Comparison of ENCODE assay signal across 8 cellular contexts in genomic region chr5:126234563-126235195, GRCh38.
A peak's percentile ranks its signal among the peaks of the same experiment; 100 is the strongest.
DNase-seq lines count a peak whose midpoint lies in the region; ATAC-seq, FAIRE-seq and TF ChIP-seq lines count a peak whose summit lies in the region.

No MANE protein-coding gene starts in this region.

- no peak overlapping the region for H3K27ac Mint-ChIP-seq in activated CD8-positive, alpha-beta T cell treated with anti-CD3 and anti-CD28 coated beads for 36 hours
- no peak overlapping the region for H3K27ac Mint-ChIP-seq in activated CD8-positive, alpha-beta T cell treated with anti-CD3 and anti-CD28 coated beads, Interleukin-2, amount 10 ng/mL, durations not matched to agents 7 days and 5 days

- no peak overlapping the region for H3K4me2 ChIP-seq in Karpas-422 (ENCODE audit: low read depth, low read length, poor library complexity, severe bottlenecking)
- H3K4me2 ChIP-seq in HepG2 (ENCODE audit: low read depth, low read length) = no peak overlapping the region

- H3K4me1 Mint-ChIP-seq in activated CD8-positive, alpha-beta T cell treated with anti-CD3 and anti-CD28 coated beads for 36 hours (ENCODE audit: low read depth) = no peaks in the 10 kb centered on the region
- H3K4me1 Mint-ChIP-seq in activated CD8-positive, alpha-beta T cell treated with anti-CD3 and anti-CD28 coated beads, Interleukin-2, amount 10 ng/mL, durations not matched to agents 7 days and 5 days (ENCODE audit: low read depth) = no peaks in the 10 kb centered on the region

- H3K79me2 ChIP-seq in Karpas-422 (ENCODE audit: low read length) = no peaks in the 10 kb centered on the region
- no peaks in the 10 kb centered on the region for H3K79me2 ChIP-seq in HepG2 (ENCODE audit: insufficient read depth, low read length)

- peak; percentile 3 for DNase-seq in activated CD8-positive, alpha-beta T cell treated with anti-CD3 and anti-CD28 coated beads for 36 hours
- DNase-seq in activated CD8-positive, alpha-beta T cell treated with anti-CD3 and anti-CD28 coated beads, Interleukin-2, amount 10 ng/mL, durations not matched to agents 7 days and 5 days = no peak
- DNase-seq in Karpas-422 (peak; percentile 43), HepG2 (ENCODE audit: low spot score) (peak; percentile 13), esophagus muscularis mucosa (ENCODE audit: extremely low spot score) (no peak)
- DNase-seq in activated CD4-positive, alpha-beta T cell treated with anti-CD3 and anti-CD28 coated beads, Interleukin-2, amount 50 U/mL, for 48 hours = no peak

- no peaks in the 10 kb centered on the region for H3K9me3 ChIP-seq in Karpas-422 (ENCODE audit: low read length)
- no peaks in the 10 kb centered on the region for H3K9me3 ChIP-seq in HepG2 (ENCODE audit: low read length)
- H3K9me3 ChIP-seq in esophagus muscularis mucosa = no peaks in the 10 kb centered on the region

- no peak for ATAC-seq in activated CD8-positive, alpha-beta T cell treated with anti-CD3 and anti-CD28 coated beads for 36 hours
- ATAC-seq in activated CD8-positive, alpha-beta T cell treated with anti-CD3 and anti-CD28 coated beads, Interleukin-2, amount 10 ng/mL, durations not matched to agents 7 days and 5 days = no peak
- ATAC-seq in HepG2 (peak; percentile 88), GM21717 (IDR thresholded peaks at IDR 0.05; ENCODE audit: unreplicated experiment) (no peak)

- WGBS in HepG2 (ENCODE audit: low lambda C conversion rate) = 2% methylated on average over 7 of the region's 7 CpGs
- 60% methylated on average over 7 of the region's 7 CpGs for WGBS in esophagus muscularis mucosa

- H4K20me1 ChIP-seq in Karpas-422 (ENCODE audit: insufficient read depth, low read depth, low read length) (no peaks in the 10 kb centered on the region), HepG2 (ENCODE audit: insufficient read depth, low read length) (no peaks in the 10 kb centered on the region)

- H3K27me3 Mint-ChIP-seq in activated CD8-positive, alpha-beta T cell treated with anti-CD3 and anti-CD28 coated beads for 36 hours = no peaks in the 10 kb centered on the region
- no peaks in the 10 kb centered on the region for H3K27me3 Mint-ChIP-seq in activated CD8-positive, alpha-beta T cell treated with anti-CD3 and anti-CD28 coated beads, Interleukin-2, amount 10 ng/mL, durations not matched to agents 7 days and 5 days (ENCODE audit: low read depth)

- H3K4me3 ChIP-seq in Karpas-422 (ENCODE audit: low read length) (no peak overlapping the region), HepG2 (replicated peaks in 1 of 3; ENCODE audit: insufficient read depth in 1 of 3, low read depth in 2 of 3, low read length in 3 of 3) (no peak overlapping the region), esophagus muscularis mucosa (no peak overlapping the region)

- no peaks in the 10 kb centered on the region for H3K36me3 ChIP-seq in Karpas-422 (ENCODE audit: insufficient read depth, low read length)
- H3K36me3 ChIP-seq in HepG2 (replicated peaks in 1 of 2; ENCODE audit: control insufficient read depth in 1 of 2, insufficient read depth in 2 of 2, low read length in 2 of 2) = no peaks in the 10 kb centered on the region
- H3K36me3 ChIP-seq in esophagus muscularis mucosa = no peaks in the 10 kb centered on the region

- TF ChIP-seq EP300 in HepG2 (IDR thresholded peaks at IDR 0.05; ENCODE audit: low read depth in 2 of 2, low read length in 2 of 2) = no peak
- no peak for TF ChIP-seq EP300 in HepG2 (CRISPR knock-in tag; IDR thresholded peaks at IDR 0.05; ENCODE audit: borderline replicate concordance)
- TF ChIP-seq EP300 in esophagus muscularis mucosa (IDR thresholded peaks at IDR 0.05) = no peak

- in situ Hi-C loops in HepG2 (cut with HindIII; ENCODE audit: extremely low pct_ligation_motif_present, low pct_unique_long_range_greater_than_20kb) = no loop called here

- peak; percentile 25 for TF ChIP-seq CTCF in activated CD8-positive, alpha-beta T cell treated with anti-CD3 and anti-CD28 coated beads for 36 hours (IDR thresholded peaks at IDR 0.05)
- TF ChIP-seq CTCF in VCaP (conservative IDR thresholded peaks at IDR 0.05) (peak; percentile 95), HepG2 (CRISPR knock-in tag; IDR thresholded peaks at IDR 0.05) (peak; percentile 69), esophagus muscularis mucosa (IDR thresholded peaks at IDR 0.05) (peak in 1 of 3 experiments; percentile 27)

- CTCF ChIA-PET in activated CD8-positive, alpha-beta T cell treated with anti-CD3 and anti-CD28 coated beads for 36 hours (lab: Charles Lee) = no interaction called here
- CTCF ChIA-PET in activated CD8-positive, alpha-beta T cell treated with anti-CD3 and anti-CD28 coated beads, Interleukin-2, amount 10 ng/mL, durations not matched to agents 7 days and 5 days (lab: Charles Lee) = no interaction called here
- CTCF ChIA-PET in HepG2 (lab: Yijun Ruan, JAX; ENCODE audit: low intra/inter-chr PET ratio, low total read pairs) = no interaction called here

- TF ChIP-seq POLR2A in HepG2 (IDR thresholded peaks at IDR 0.05; ENCODE audit: insufficient read depth in 1 of 2, low read depth in 2 of 2, low read length in 2 of 2) (no peak), esophagus muscularis mucosa (IDR thresholded peaks at IDR 0.05; ENCODE audit: low read depth) (no peak)

- H3K27me3 ChIP-seq in Karpas-422 (ENCODE audit: low read length) (no peaks in the 10 kb centered on the region), HepG2 (ENCODE audit: control insufficient read depth in 1 of 2, insufficient read depth in 2 of 2, low read length in 2 of 2) (no peaks in the 10 kb centered on the region; a peak in 1 of 5 replicates), esophagus muscularis mucosa (no peaks in the 10 kb centered on the region)

- POLR2A ChIA-PET in activated CD8-positive, alpha-beta T cell treated with anti-CD3 and anti-CD28 coated beads for 36 hours (lab: Charles Lee) = no interaction called here
- POLR2A ChIA-PET in activated CD8-positive, alpha-beta T cell treated with anti-CD3 and anti-CD28 coated beads, Interleukin-2, amount 10 ng/mL, durations not matched to agents 7 days and 5 days (lab: Charles Lee) = no interaction called here
- POLR2A ChIA-PET in HepG2 (lab: Yijun Ruan, JAX) = no interaction called here

- peaks cover 2% of the 10 kb centered on the region for H3K9me3 Mint-ChIP-seq in activated CD8-positive, alpha-beta T cell treated with anti-CD3 and anti-CD28 coated beads for 36 hours
- peaks cover 6% of the 10 kb centered on the region for H3K9me3 Mint-ChIP-seq in activated CD8-positive, alpha-beta T cell treated with anti-CD3 and anti-CD28 coated beads, Interleukin-2, amount 10 ng/mL, durations not matched to agents 7 days and 5 days (ENCODE audit: insufficient read depth)

- H3K27ac ChIP-seq in Karpas-422 (ENCODE audit: low read length) (no peak overlapping the region), VCaP (no peak overlapping the region), HepG2 (ENCODE audit: extremely low read length, insufficient read depth, low read length) (no peak overlapping the region), esophagus muscularis mucosa (replicated peaks in 1 of 4) (no peak overlapping the region)

- H3K36me3 Mint-ChIP-seq in activated CD8-positive, alpha-beta T cell treated with anti-CD3 and anti-CD28 coated beads for 36 hours (ENCODE audit: low read depth) = no peaks in the 10 kb centered on the region
- no peaks in the 10 kb centered on the region for H3K36me3 Mint-ChIP-seq in activated CD8-positive, alpha-beta T cell treated with anti-CD3 and anti-CD28 coated beads, Interleukin-2, amount 10 ng/mL, durations not matched to agents 7 days and 5 days (ENCODE audit: low read depth)

- H3K4me3 Mint-ChIP-seq in activated CD8-positive, alpha-beta T cell treated with anti-CD3 and anti-CD28 coated beads for 36 hours = no peak overlapping the region
- H3K4me3 Mint-ChIP-seq in activated CD8-positive, alpha-beta T cell treated with anti-CD3 and anti-CD28 coated beads, Interleukin-2, amount 10 ng/mL, durations not matched to agents 7 days and 5 days = no peak overlapping the region

- no peaks in the 10 kb centered on the region for H3K9me2 ChIP-seq in Karpas-422 (replicated peaks; ENCODE audit: insufficient read depth, low read length)

- H3K9ac ChIP-seq in Karpas-422 (ENCODE audit: low read length) (no peak overlapping the region), HepG2 (ENCODE audit: insufficient read depth, low read depth, low read length) (no peak overlapping the region)

- H2AFZ ChIP-seq in Karpas-422 (ENCODE audit: low read length) = no peak overlapping the region
- H2AFZ ChIP-seq in HepG2 (ENCODE audit: low read length) = no peak overlapping the region

- TF ChIP-seq RAD21 in HepG2 (CRISPR knock-in tag; IDR thresholded peaks at IDR 0.05) = no peak

- no peaks in the 10 kb centered on the region for H3K4me1 ChIP-seq in Karpas-422 (ENCODE audit: low read length)
- H3K4me1 ChIP-seq in HepG2 (ENCODE audit: insufficient read depth, low read length) = no peaks in the 10 kb centered on the region
- H3K4me1 ChIP-seq in esophagus muscularis mucosa = no peaks in the 10 kb centered on the region

- BruUV-seq in HepG2 (replicated peaks; lab: Mats Ljungman, UMichigan) = no TSS peak

- intact Hi-C loops in activated CD8-positive, alpha-beta T cell treated with anti-CD3 and anti-CD28 coated beads for 36 hours (cut with micrococcal nuclease) = no loop called here
- intact Hi-C loops in HepG2 (cut with micrococcal nuclease; ENCODE audit: unreplicated experiment) = no loop called here
- intact Hi-C loops in esophagus muscularis mucosa (cut with DNase I) = no loop called here

- peak; percentile 37 for FAIRE-seq in HepG2 (lab: Jason Lieb, UNC)

TF ChIP-seq in HepG2, 621 proteins besides CTCF, POLR2A, EP300 and RAD21 (continues in another document):
- TF ChIP-seq STAG1 (CRISPR knock-in tag; IDR thresholded peaks at IDR 0.05) = peak; percentile 53
- TF ChIP-seq FOXA1 (IDR thresholded peaks at IDR 0.05) = no peak
- TF ChIP-seq FOXA1 (CRISPR knock-in tag; IDR thresholded peaks at IDR 0.05) = peak; percentile 54; the same call in 1 of the 2 replicates
- TF ChIP-seq ZGPAT (CRISPR knock-in tag; IDR thresholded peaks at IDR 0.05) = no peak
- TF ChIP-seq ZNF552 (CRISPR knock-in tag; IDR thresholded peaks at IDR 0.05; ENCODE audit: borderline replicate concordance) = no peak

Comparison
In these comparisons a context has a peak if more than half of its experiments do, and no peak if none do; other contexts are left out.
1. DNase-seq: peak in activated CD8-positive, alpha-beta T cell treated with anti-CD3 and anti-CD28 coated beads for 36 hours (single experiment), Karpas-422 (single experiment) and HepG2 (single experiment); none in activated CD8-positive, alpha-beta T cell treated with anti-CD3 and anti-CD28 coated beads, Interleukin-2, amount 10 ng/mL, durations not matched to agents 7 days and 5 days (single experiment), activated CD4-positive, alpha-beta T cell treated with anti-CD3 and anti-CD28 coated beads, Interleukin-2, amount 50 U/mL, for 48 hours (0 of 2) and esophagus muscularis mucosa (single experiment).